29 cellular contexts compared by ENCODE assay signal in the genomic region with DNA sequence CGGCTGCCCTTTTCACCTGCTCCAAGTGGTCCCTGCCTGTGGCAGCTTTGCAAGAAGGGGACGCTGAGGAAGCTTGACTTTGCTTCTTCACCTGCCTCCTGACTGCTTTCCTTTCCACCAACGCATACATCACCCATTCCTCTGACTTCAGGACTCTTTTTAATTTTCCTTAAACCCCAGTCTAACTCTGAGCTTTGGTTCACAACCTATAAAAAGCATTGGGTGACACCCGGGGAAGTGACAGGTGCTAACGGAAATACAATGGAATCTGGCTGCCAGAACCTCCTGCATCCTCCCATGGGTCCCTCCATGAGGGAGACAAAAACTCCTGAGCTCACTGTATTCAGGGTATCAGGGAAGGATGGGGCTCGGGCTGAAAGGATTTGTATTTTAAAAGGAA.
"Had no signal": no experiment of that assay in that cellular context is flagged by ENCODE, and none has a peak within 500 bp of the region (broad histone marks: within the 10 kb centered on the region; RNA-seq: fewer than 3 reads in every experiment).

No MANE protein-coding gene starts in this region.

- H3K27ac ChIP-seq: adrenal gland, body of pancreas, brain microvascular endothelial cell, breast epithelium, VCaP had no signal

- DNase-seq: activated B cell treated with CpG ODN at 0.5 μM for 24 hours; activated CD4-positive, alpha-beta memory T cell treated with anti-CD3 and anti-CD28 coated beads for 36 hours; activated CD4-positive, alpha-beta T cell treated with anti-CD3 and anti-CD28 coated beads for 4 hours; activated CD4-positive, alpha-beta T cell treated with anti-CD3 and anti-CD28 coated beads, Interleukin-2, amount 10 ng/mL, durations not matched to agents 24 days and 14 days; activated CD4-positive, alpha-beta T cell treated with anti-CD3 and anti-CD28 coated beads, Interleukin-2, amount 50 U/mL, for 1 hour; activated CD4-positive, alpha-beta T cell treated with anti-CD3 and anti-CD28 coated beads, Interleukin-2, amount 50 U/mL, for 4 hours; activated CD4-positive, CD25-positive, alpha-beta regulatory T cell treated with anti-CD3 and anti-CD28 coated beads, Interleukin-2, amount 50 U/mL, for 72 hours; activated CD8-positive, alpha-beta memory T cell treated with anti-CD3 and anti-CD28 coated beads, Interleukin-2, amount 50 U/mL, for 4 hours; activated CD8-positive, alpha-beta T cell treated with anti-CD3 and anti-CD28 coated beads for 36 hours; activated effector memory CD4-positive, alpha-beta T cell treated with anti-CD3 and anti-CD28 coated beads, Interleukin-2, amount 50 U/mL, for 16 hours; activated gamma-delta T cell treated with Interleukin-2 at 50 U/mL for 16 hours; activated naive CD4-positive, alpha-beta T cell; activated naive CD4-positive, alpha-beta T cell treated with anti-CD3 and anti-CD28 coated beads for 36 hours; activated naive CD4-positive, alpha-beta T cell treated with anti-CD3 and anti-CD28 coated beads, Interleukin-2, amount 50 U/mL, for 16 hours; activated naive CD8-positive, alpha-beta T cell treated with anti-CD3 and anti-CD28 coated beads for 36 hours; activated T-cell treated with anti-CD3 and anti-CD28 coated beads for 4 hours; activated T-cell treated with anti-CD3 and anti-CD28 coated beads, Interleukin-2, amount 50 U/mL, for 1 hour; activated T-cell treated with anti-CD3 and anti-CD28 coated beads, Interleukin-2, amount 50 U/mL, for 4 hours; activated T-cell treated with anti-CD3 and anti-CD28 coated beads, Interleukin-2, amount 50 U/mL, for 72 hours; adrenal gland; amniotic stem cell; aorta; body of pancreas; brain microvascular endothelial cell; cerebellar nuclear complex; T-helper 2 cell; T-helper 9 cell had no signal
